In genomic region chr12:56224102-56224701, GRCh38 we compare ENCODE assay signal across 8 cellular contexts. TPM values are rescaled to one million over a fixed set of nuclear protein-coding genes. Genes with fewer than 3 reads are reported as not detected.
DNase-seq lines count a peak whose midpoint lies in the region; ATAC-seq, FAIRE-seq and TF ChIP-seq lines count a peak whose summit lies in the region.

Gene NABP2, plus strand, starts transcription at chr12:56224342. Its CDS starts 515 bp downstream, at chr12:56224857.

- no peaks in the 10 kb centered on the region for H3K9me3 Mint-ChIP-seq in activated CD4-positive, alpha-beta T cell treated with anti-CD3 and anti-CD28 coated beads, Interleukin-2, amount 10 ng/mL, durations not matched to agents 24 days and 14 days

- peak; percentile 90 for FAIRE-seq in GM19239 (lab: Jason Lieb, UNC)

- H3K4me1 ChIP-seq in BLaER1 treated with 17β-estradiol and CSF1 and Interleukin-3, amounts not matched to agents 10 nM and 100 nM, result peaks cover 41 to 71% (median 58%) of the 10 kb centered on the region in 10 experiments
- peaks cover 20% of the 10 kb centered on the region for H3K4me1 ChIP-seq in colonic mucosa

- ATAC-seq in HG03457 (IDR thresholded peaks at IDR 0.05; ENCODE audit: unreplicated experiment), result peak; percentile 58

- peak within 1 kb of the TSS; percentile 100 for H3K4me3 Mint-ChIP-seq in activated CD4-positive, alpha-beta T cell treated with anti-CD3 and anti-CD28 coated beads, Interleukin-2, amount 10 ng/mL, durations not matched to agents 24 days and 14 days

- H3K27ac Mint-ChIP-seq in activated CD4-positive, alpha-beta T cell treated with anti-CD3 and anti-CD28 coated beads, Interleukin-2, amount 10 ng/mL, durations not matched to agents 24 days and 14 days, result peak within 1 kb of the TSS; percentile 85

- no peaks in the 10 kb centered on the region for H3K9me3 ChIP-seq in BLaER1 treated with 17β-estradiol and CSF1 and Interleukin-3, amounts not matched to agents 10 nM and 100 nM (replicated peaks in 1 of 11)
- H3K9me3 ChIP-seq in colonic mucosa, result no peaks in the 10 kb centered on the region

- H3K27me3 ChIP-seq in BLaER1 treated with 17β-estradiol and CSF1 and Interleukin-3, amounts not matched to agents 10 nM and 100 nM, result no peaks in the 10 kb centered on the region
- no peaks in the 10 kb centered on the region for H3K27me3 ChIP-seq in colonic mucosa
- H3K27me3 ChIP-seq in layer of hippocampus (ENCODE audit: control insufficient read depth, insufficient read depth, low read length), result no peaks in the 10 kb centered on the region

- peaks cover 0 to 21% (median 6%) of the 10 kb centered on the region in 11 experiments; a peak in 8 of 22 replicates for H3K36me3 ChIP-seq in BLaER1 treated with 17β-estradiol and CSF1 and Interleukin-3, amounts not matched to agents 10 nM and 100 nM
- H3K36me3 ChIP-seq in colonic mucosa, result no peaks in the 10 kb centered on the region

- TF ChIP-seq CTCF in colonic mucosa (IDR thresholded peaks at IDR 0.05), result peak; percentile 88

- peak within 1 kb of the TSS; percentile 68 to 85 (median 81) for H3K9ac ChIP-seq in BLaER1 treated with 17β-estradiol and CSF1 and Interleukin-3, amounts not matched to agents 10 nM and 100 nM
- peak within 1 kb of the TSS; percentile 73 to 88 for H3K9ac ChIP-seq in colonic mucosa (ENCODE audit: low read depth in 2 of 2, low read length in 2 of 2)

- no peaks in the 10 kb centered on the region for H3K27me3 Mint-ChIP-seq in activated CD4-positive, alpha-beta T cell treated with anti-CD3 and anti-CD28 coated beads, Interleukin-2, amount 10 ng/mL, durations not matched to agents 24 days and 14 days

- peak within 1 kb of the TSS; percentile 19 to 93 (median 70); a peak in 21 of 22 replicates for H3K27ac ChIP-seq in BLaER1 treated with 17β-estradiol and CSF1 and Interleukin-3, amounts not matched to agents 10 nM and 100 nM
- H3K27ac ChIP-seq in colonic mucosa (peak within 1 kb of the TSS; percentile 92), layer of hippocampus (ENCODE audit: low read depth, low read length) (peak within 1 kb of the TSS; percentile 54)

- peaks cover 0 to 13% (median 0%) of the 10 kb centered on the region in 11 experiments; a peak in 8 of 22 replicates for H4K20me1 ChIP-seq in BLaER1 treated with 17β-estradiol and CSF1 and Interleukin-3, amounts not matched to agents 10 nM and 100 nM

- peak within 1 kb of the TSS; percentile 65 to 79 (median 74) for H3K4me3 ChIP-seq in BLaER1 treated with 17β-estradiol and CSF1 and Interleukin-3, amounts not matched to agents 10 nM and 100 nM
- H3K4me3 ChIP-seq in colonic mucosa, result peak within 1 kb of the TSS; percentile 70

- H3K36me3 Mint-ChIP-seq in activated CD4-positive, alpha-beta T cell treated with anti-CD3 and anti-CD28 coated beads, Interleukin-2, amount 10 ng/mL, durations not matched to agents 24 days and 14 days (ENCODE audit: low read depth), result peaks cover 21% of the 10 kb centered on the region

- intact Hi-C loops in activated CD4-positive, alpha-beta T cell treated with anti-CD3 and anti-CD28 coated beads, Interleukin-2, amount 10 ng/mL, durations not matched to agents 24 days and 14 days (cut with micrococcal nuclease), result loop anchor here (1.0 to 5.0 kb wide), 4 partner anchors 31 to 407 kb away; partner anchors contain the start of genes ANKRD52, ORMDL2 and SARNP
- intact Hi-C loops in colonic mucosa (cut with DNase I), result loop anchor here (5.0 kb wide), 1 partner anchor 33 kb away; the partner anchor contains the start of gene ANKRD52

- peaks cover 39% of the 10 kb centered on the region for H3K4me1 Mint-ChIP-seq in activated CD4-positive, alpha-beta T cell treated with anti-CD3 and anti-CD28 coated beads, Interleukin-2, amount 10 ng/mL, durations not matched to agents 24 days and 14 days

- DNase-seq in GM19239 (ENCODE audit: insufficient read length, low spot score) (peak; percentile 98), NCI-H524 (lab: John Stamatoyannopoulos, UW) (peak; percentile 92 to 97), colonic mucosa (peak; percentile 99)
- peak; percentile 99 for DNase-seq in activated CD4-positive, alpha-beta T cell treated with anti-CD3 and anti-CD28 coated beads, Interleukin-2, amount 10 ng/mL, durations not matched to agents 24 days and 14 days
- DNase-seq in stimulated activated CD4-positive, alpha-beta T cell treated with anti-CD3 and anti-CD28 coated beads, Interleukin-1b, Interleukin-23, amount 100 ng/mL, for 4 hours (ENCODE audit: low read depth in 2 of 2), result peak; percentile 80 to 91

- H3K4me2 ChIP-seq in BLaER1 treated with 17β-estradiol and CSF1 and Interleukin-3, amounts not matched to agents 10 nM and 100 nM, result peak within 1 kb of the TSS; percentile 86 to 100 (median 95)

RNA-seq across cellular contexts. Expression of gene NABP2, which starts in this region (rescaled TPM):
- total RNA-seq in activated CD4-positive, alpha-beta T cell treated with anti-CD3 and anti-CD28 coated beads, Interleukin-2, amount 10 ng/mL, durations not matched to agents 24 days and 14 days, result 94.7 and 96.0 TPM in 2 replicates
- total RNA-seq in colonic mucosa, result 10 to 100 TPM; 30.3 to 68.4 TPM

Comparison
In these comparisons a context has a peak if more than half of its experiments do, and no peak if none do; other contexts are left out.
1. Peak in every context shown above with its lines: DNase-seq, ATAC-seq, H3K4me3 ChIP-seq and H3K27ac ChIP-seq.